In the genomic region with DNA sequence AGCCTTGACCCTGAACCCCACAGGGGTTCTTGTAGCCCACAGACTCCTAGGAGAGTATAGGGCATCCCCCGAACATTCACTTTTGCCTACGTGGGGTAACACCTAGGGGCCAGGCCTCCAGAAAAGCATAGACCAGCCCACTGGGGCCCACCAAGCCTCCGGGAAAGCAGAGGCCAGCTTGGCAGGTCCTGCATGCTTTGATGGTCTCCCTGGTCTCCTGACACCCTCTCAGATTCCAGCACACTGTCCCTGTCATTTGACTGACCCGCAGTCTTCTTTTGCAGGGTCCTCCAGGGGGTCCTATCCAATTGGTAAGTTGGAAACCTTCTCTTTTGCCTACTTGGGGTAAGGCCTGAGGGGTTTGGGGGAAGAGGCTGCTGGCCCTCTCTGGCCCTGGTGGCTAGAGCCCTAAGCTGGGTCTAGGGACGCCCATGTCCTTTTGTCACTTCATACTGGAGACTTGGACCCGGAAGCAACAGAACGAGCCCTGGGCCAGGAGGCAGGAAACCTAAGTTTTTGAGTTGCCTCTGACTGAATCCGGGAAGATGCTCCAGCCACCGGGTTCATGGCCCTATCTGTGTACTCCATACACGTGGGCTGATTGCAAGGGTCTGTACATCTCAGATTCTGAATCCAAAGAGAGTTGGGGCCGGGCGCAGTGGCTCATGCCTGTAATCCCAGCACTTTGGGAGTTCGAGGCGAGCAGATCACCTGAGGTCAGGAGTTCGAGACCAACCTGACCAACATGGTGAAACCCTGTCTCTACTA, we compare ENCODE assay signal across 28 cellular contexts. TPM values are rescaled to one million over a fixed set of nuclear protein-coding genes. Genes with fewer than 3 reads are reported as not detected.
A peak's percentile ranks its signal among the peaks of the same experiment; 100 is the strongest.
DNase-seq lines count a peak whose midpoint lies in the region; ATAC-seq and TF ChIP-seq lines count a peak whose summit lies in the region.
"Had no signal": no experiment of that assay in that cellular context is flagged by ENCODE, and none has a peak within 500 bp of the region (broad histone marks: within the 10 kb centered on the region; RNA-seq: fewer than 3 reads in every experiment).

No MANE protein-coding gene starts in this region.

- no peak overlapping the region for H3K4me3 ChIP-seq in RWPE2 (ENCODE audit: severe bottlenecking)
- H3K4me3 ChIP-seq in testis, result no peak overlapping the region
- H3K4me3 ChIP-seq: neural progenitor cell, tibial nerve had no signal

- no peaks in the 10 kb centered on the region for H3K9me3 ChIP-seq in RWPE2 (ENCODE audit: severe bottlenecking)
- no peaks in the 10 kb centered on the region for H3K9me3 ChIP-seq in testis
- H3K9me3 ChIP-seq: Caco-2, tibial nerve had no signal

- H3K27me3 ChIP-seq in RWPE2 (ENCODE audit: insufficient read depth, poor library complexity, severe bottlenecking) (no peaks in the 10 kb centered on the region), testis (no peaks in the 10 kb centered on the region)
- H3K27me3 ChIP-seq: neural progenitor cell, tibial nerve had no signal

- H3K4me1 ChIP-seq in RWPE2 (ENCODE audit: insufficient read depth, poor library complexity, severe bottlenecking), result no peaks in the 10 kb centered on the region
- H3K4me1 ChIP-seq in testis, result peaks cover 8% of the 10 kb centered on the region
- H3K4me1 ChIP-seq: Caco-2, neural progenitor cell had no signal

- no peak for TF ChIP-seq POLR2A in testis (IDR thresholded peaks at IDR 0.05)

- H3K36me3 ChIP-seq in RWPE2 (ENCODE audit: low read depth), result peaks cover 26% of the 10 kb centered on the region
- H3K36me3 ChIP-seq in testis (ENCODE audit: low read depth, missing control alignments), result no peaks in the 10 kb centered on the region

- no peak for ATAC-seq in RWPE2 (ENCODE audit: low read depth)
- no peak for ATAC-seq in GM21447 (IDR thresholded peaks at IDR 0.05; ENCODE audit: unreplicated experiment)
- ATAC-seq: activated T-cell treated with anti-CD3 and anti-CD28 coated beads, Interleukin-2, amount 50 U/mL, for 72 hours; left colon; Panc1; right cardiac atrium; stimulated activated naive CD8-positive, alpha-beta T cell treated with anti-CD3 and anti-CD28 coated beads, Interleukin-15, amount 100 ng/mL, for 72 hours had no signal

- WGBS in testis, 2 donors, result 87 to 88% methylated on average over 15 of the region's 15 CpGs

- TF ChIP-seq CTCF in RWPE2 (IDR thresholded peaks at IDR 0.05; ENCODE audit: poor library complexity, severe bottlenecking) (no peak), testis (IDR thresholded peaks at IDR 0.05) (no peak)

- H3K27ac ChIP-seq in RWPE2 (ENCODE audit: poor library complexity, severe bottlenecking), result no peak overlapping the region
- no peak overlapping the region for H3K27ac ChIP-seq in testis
- H3K27ac ChIP-seq: neural progenitor cell, tibial nerve had no signal

- peak; percentile 41 for DNase-seq in RWPE2 (ENCODE audit: low spot score)
- peak; percentile 40 for DNase-seq in activated CD8-positive, alpha-beta memory T cell treated with anti-CD3 and anti-CD28 coated beads, Interleukin-2, amount 50 U/mL, for 48 hours
- peak; percentile 2 for DNase-seq in mucosa of gallbladder (ENCODE audit: low spot score)
- peak; percentile 8 for DNase-seq in testis
- no peak for DNase-seq in C1 segment of cervical spinal cord (lab: John Stamatoyannopoulos, UW)
- DNase-seq in NCI-H128 (lab: John Stamatoyannopoulos, UW; ENCODE audit: unreplicated experiment), result no peak
- DNase-seq: activated CD4-positive, alpha-beta T cell treated with anti-CD3 and anti-CD28 coated beads, Interleukin-2, amount 50 U/mL, for 48 hours; activated CD4-positive, CD25-positive, alpha-beta regulatory T cell treated with anti-CD3 and anti-CD28 coated beads, Interleukin-2, amount 50 U/mL, for 72 hours; activated naive CD4-positive, alpha-beta T cell treated with anti-CD3 and anti-CD28 coated beads, Interleukin-2, amount 50 U/mL, for 16 hours; activated T-cell treated with anti-CD3 and anti-CD28 coated beads, Interleukin-2, amount 50 U/mL, for 72 hours; amniotic stem cell; Caco-2; DMS53; effector CD8-positive, alpha-beta T cell; HCEC 1CT; hypothalamus; Kasumi-1; NCI-H1436 treated with DMSO at 0.1 percent for 48 hours; NCI-H2107; SIG-M5 had no signal

- intact Hi-C loops in testis (cut with DNase I; ENCODE audit: low total_unique reads), result no loop called here

RNA-seq across cellular contexts. Expression of gene ORM1, which starts 20.9 kb away (rescaled TPM):
- 12.7 TPM for total RNA-seq in mucosa of gallbladder
- not detected for total RNA-seq in testis
- 1.6 TPM for polyA plus RNA-seq in testis (ENCODE audit: insufficient read depth, low read depth, low replicate concordance)
- total RNA-seq: activated T-cell treated with anti-CD3 and anti-CD28 coated beads, Interleukin-2, amount 50 U/mL, for 72 hours; left colon; T-helper 2 cell treated with Interferon-gamma antibody and Interleukin-4, amounts not matched to agents 100 ng/mL and 5 ng/mL, for 36 hours; tibial nerve had no signal

RNA-seq across cellular contexts. Expression of gene ORM2, which starts 27.7 kb away (rescaled TPM):
- total RNA-seq in mucosa of gallbladder, result 2.8 TPM
- total RNA-seq in testis, result under 1 TPM in 1 of 2 donors, not detected in 1; 0.56 TPM
- 2.3 TPM for polyA plus RNA-seq in testis (ENCODE audit: insufficient read depth, low read depth, low replicate concordance)
- total RNA-seq: activated T-cell treated with anti-CD3 and anti-CD28 coated beads, Interleukin-2, amount 50 U/mL, for 72 hours; left colon; right cardiac atrium; T-helper 2 cell treated with Interferon-gamma antibody and Interleukin-4, amounts not matched to agents 100 ng/mL and 5 ng/mL, for 36 hours; tibial nerve had no signal

Comparison
In these comparisons a context has a peak if more than half of its experiments do, and no peak if none do; other contexts are left out.
1. DNase-seq: peak in RWPE2 (single experiment), activated CD8-positive, alpha-beta memory T cell treated with anti-CD3 and anti-CD28 coated beads, Interleukin-2, amount 50 U/mL, for 48 hours (single experiment), mucosa of gallbladder (single experiment) and testis (single experiment); none in C1 segment of cervical spinal cord (0 of 14) and NCI-H128 (single experiment).
2. RNA of gene ORM1, which starts 20.9 kb away (total RNA-seq): 12.7 TPM in mucosa of gallbladder (single experiment); not detected in testis; every median in the first group is over 10 times any median in the second.